ENCODE assay signal across 28 cellular contexts in the genomic region with DNA sequence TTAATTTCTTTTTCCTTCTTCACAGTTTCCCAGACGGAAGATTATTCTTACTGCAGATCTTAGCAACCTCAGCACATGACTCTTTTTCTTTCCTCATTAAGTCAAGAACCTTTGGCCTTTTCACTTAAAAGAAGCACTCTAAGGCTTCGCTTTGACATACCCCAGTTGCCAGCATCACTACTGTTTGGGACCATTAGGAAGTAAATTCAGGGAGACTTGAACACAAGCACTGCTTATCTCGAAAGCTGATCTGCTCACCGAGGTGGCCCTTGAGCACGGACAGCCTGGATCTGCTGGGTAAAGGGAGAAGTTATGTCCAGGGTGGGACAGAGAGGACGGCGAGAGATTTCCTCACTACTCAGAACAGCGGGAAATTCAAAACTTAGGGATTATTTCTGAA.
DNase-seq lines count a peak whose midpoint lies in the region; ATAC-seq and TF ChIP-seq lines count a peak whose summit lies in the region.
"Had no signal": no experiment of that assay in that cellular context is flagged by ENCODE, and none has a peak within 500 bp of the region (broad histone marks: within the 10 kb centered on the region; RNA-seq: fewer than 3 reads in every experiment).

No MANE protein-coding gene starts in this region.

- CTCF ChIA-PET in Caco-2 (lab: Charles Lee) = interaction anchor here (0.9 kb wide), 1 partner anchor 21 kb away, joined by 3 read pairs; no protein-coding TSS in a partner anchor

- H3K27me3 Mint-ChIP-seq in Caco-2 (ENCODE audit: insufficient read depth, unreplicated experiment) (no peaks in the 10 kb centered on the region), glutamatergic neuron (ENCODE audit: unreplicated experiment) (peaks cover 5% of the 10 kb centered on the region), nephron (ENCODE audit: low read depth) (no peaks in the 10 kb centered on the region)

- TF ChIP-seq CTCF in Caco-2 (IDR thresholded peaks at IDR 0.05; ENCODE audit: insufficient read depth in 1 of 2, low read depth in 1 of 2, low read length in 1 of 2, severe bottlenecking in 1 of 2, unreplicated experiment in 1 of 2) = no peak
- TF ChIP-seq CTCF in glutamatergic neuron (IDR thresholded peaks at IDR 0.05; ENCODE audit: partially characterized antibody, unreplicated experiment) = no peak
- TF ChIP-seq CTCF in nephron (IDR thresholded peaks at IDR 0.05; ENCODE audit: unreplicated experiment in 3 of 3) = no peak
- TF ChIP-seq CTCF in mucosa of descending colon (IDR thresholded peaks at IDR 0.05) = no peak

- H3K4me1 ChIP-seq in Caco-2 = peaks cover 31% of the 10 kb centered on the region
- H3K4me1 ChIP-seq in NT2/D1 (ENCODE audit: insufficient read depth, insufficient read length) = no peaks in the 10 kb centered on the region
- H3K4me1 ChIP-seq in HAP-1 = peaks cover 36% of the 10 kb centered on the region
- no peaks in the 10 kb centered on the region for H3K4me1 ChIP-seq in mucosa of descending colon (ENCODE audit: low read depth)
- H3K4me1 ChIP-seq: colonic mucosa had no signal

- H3K9me3 Mint-ChIP-seq in Caco-2 (ENCODE audit: unreplicated experiment) (no peaks in the 10 kb centered on the region), glutamatergic neuron (ENCODE audit: unreplicated experiment) (peaks cover 8% of the 10 kb centered on the region), nephron (no peaks in the 10 kb centered on the region)
- H3K9me3 Mint-ChIP-seq: activated naive CD4-positive, alpha-beta T cell treated with anti-CD3 and anti-CD28 coated beads for 36 hours; CD8-positive, alpha-beta T cell; T-helper 1 cell treated with Interleukin-12 subunit alpha and Interleukin-12 subunit beta and Interleukin-4 antibody, amounts not matched to agents 30 μg/mL and 1 μg/mL, for 36 hours had no signal

- H3K27me3 ChIP-seq in Caco-2 (replicated peaks; ENCODE audit: control insufficient read depth, insufficient read depth, low read length) (no peaks in the 10 kb centered on the region), NT2/D1 (ENCODE audit: insufficient read depth, insufficient read length) (no peaks in the 10 kb centered on the region), HAP-1 (ENCODE audit: low read depth) (no peaks in the 10 kb centered on the region)
- H3K27me3 ChIP-seq: adrenal gland, colonic mucosa, esophagus muscularis mucosa, transverse colon had no signal

- no peaks in the 10 kb centered on the region for H3K9me3 ChIP-seq in Caco-2
- H3K9me3 ChIP-seq in NT2/D1 (ENCODE audit: insufficient read depth, low read length) = no peaks in the 10 kb centered on the region
- H3K9me3 ChIP-seq in HAP-1 = no peaks in the 10 kb centered on the region
- H3K9me3 ChIP-seq in mucosa of descending colon = no peaks in the 10 kb centered on the region
- H3K9me3 ChIP-seq: adrenal gland, colonic mucosa, esophagus muscularis mucosa, lower lobe of right lung, SK-N-SH, transverse colon had no signal

- H3K4me3 ChIP-seq in Caco-2 (ENCODE audit: low read depth, low read length) (no peak overlapping the region), NT2/D1 (ENCODE audit: insufficient read length, low read depth) (no peak overlapping the region), HAP-1 (no peak overlapping the region), mucosa of descending colon (no peak overlapping the region)
- H3K4me3 ChIP-seq: adrenal gland, colonic mucosa, esophagus muscularis mucosa, lower lobe of right lung, skin epidermis, transverse colon had no signal

- no peaks in the 10 kb centered on the region for H3K36me3 ChIP-seq in Caco-2 (ENCODE audit: control insufficient read depth, insufficient read depth, low read length)
- H3K36me3 ChIP-seq in NT2/D1 (ENCODE audit: insufficient read depth, insufficient read length, low read length) = no peaks in the 10 kb centered on the region
- H3K36me3 ChIP-seq in HAP-1 (replicated peaks) = no peaks in the 10 kb centered on the region
- no peaks in the 10 kb centered on the region for H3K36me3 ChIP-seq in mucosa of descending colon (ENCODE audit: low read depth)
- H3K36me3 ChIP-seq: adrenal gland, colonic mucosa, esophagus muscularis mucosa, lower lobe of right lung, transverse colon had no signal

- TSS peak; percentile 80 for BruUV-seq in Caco-2 (replicated peaks; lab: Mats Ljungman, UMichigan)

- H3K4me3 Mint-ChIP-seq in Caco-2 (ENCODE audit: unreplicated experiment) = peak overlapping the region; percentile 43
- no peak overlapping the region for H3K4me3 Mint-ChIP-seq in glutamatergic neuron (ENCODE audit: unreplicated experiment)
- peak overlapping the region in 1 of 3 experiments; percentile 2 for H3K4me3 Mint-ChIP-seq in nephron
- H3K4me3 Mint-ChIP-seq: activated naive CD4-positive, alpha-beta T cell treated with anti-CD3 and anti-CD28 coated beads for 36 hours; CD8-positive, alpha-beta T cell; T-helper 1 cell treated with Interleukin-12 subunit alpha and Interleukin-12 subunit beta and Interleukin-4 antibody, amounts not matched to agents 30 μg/mL and 1 μg/mL, for 36 hours had no signal

- POLR2A ChIA-PET in Caco-2 (lab: Charles Lee) = no interaction called here

- H3K27ac Mint-ChIP-seq in Caco-2 (ENCODE audit: unreplicated experiment) (peak overlapping the region; percentile 73), glutamatergic neuron (ENCODE audit: unreplicated experiment) (peak overlapping the region; percentile 54), nephron (peak overlapping the region; percentile 78 to 91 (median 88))
- H3K27ac Mint-ChIP-seq: activated naive CD4-positive, alpha-beta T cell treated with anti-CD3 and anti-CD28 coated beads for 36 hours; CD8-positive, alpha-beta T cell; T-helper 1 cell treated with Interleukin-12 subunit alpha and Interleukin-12 subunit beta and Interleukin-4 antibody, amounts not matched to agents 30 μg/mL and 1 μg/mL, for 36 hours had no signal

- H3K36me3 Mint-ChIP-seq in Caco-2 (ENCODE audit: insufficient read depth, unreplicated experiment) = peaks cover 10% of the 10 kb centered on the region
- H3K36me3 Mint-ChIP-seq in glutamatergic neuron (ENCODE audit: unreplicated experiment) = no peaks in the 10 kb centered on the region
- H3K36me3 Mint-ChIP-seq in nephron (ENCODE audit: low read depth) = peaks cover 15% of the 10 kb centered on the region
- H3K36me3 Mint-ChIP-seq: CD8-positive, alpha-beta T cell had no signal

- H3K4me1 Mint-ChIP-seq in Caco-2 (ENCODE audit: low read depth, unreplicated experiment) = peaks cover 32% of the 10 kb centered on the region
- peaks cover 51% of the 10 kb centered on the region for H3K4me1 Mint-ChIP-seq in glutamatergic neuron (ENCODE audit: low read depth, unreplicated experiment)
- peaks cover 72% of the 10 kb centered on the region for H3K4me1 Mint-ChIP-seq in nephron

- DNase-seq in Caco-2 (no peak), NT2/D1 (ENCODE audit: low read depth, low spot score) (no peak), glutamatergic neuron (no peak), HAP-1 (ENCODE audit: low spot score in 2 of 2) (no peak), mucosa of descending colon (no peak), kidney tubule cell (ENCODE audit: low spot score) (no peak)
- no peak for DNase-seq in stimulated activated CD4-positive, alpha-beta T cell treated with anti-CD3 and anti-CD28 coated beads, Interleukin-2, amount 100 ng/mL, for 24 hours
- DNase-seq: activated CD4-positive, alpha-beta T cell treated with anti-CD3 and anti-CD28 coated beads, Interleukin-2, amount 50 U/mL, for 48 hours; activated naive CD4-positive, alpha-beta T cell treated with anti-CD3 and anti-CD28 coated beads for 36 hours; CD8-positive, alpha-beta T cell; colonic mucosa; DMS153; effector memory CD4-positive, alpha-beta T cell; hippocampal formation; lower lobe of right lung; MV-4-11; NCI-H1436 treated with DMSO at 0.1 percent for 48 hours; NCI-H446; occipital lobe; SK-N-SH; stimulated activated CD4-positive, alpha-beta T cell treated with anti-CD3 and anti-CD28 coated beads, Interleukin-1b, Interleukin-23, amount 100 ng/mL, for 48 hours; transverse colon had no signal

- ATAC-seq in mucosa of descending colon = no peak
- ATAC-seq: activated CD4-positive, CD25-positive, alpha-beta regulatory T cell treated with anti-CD3 and anti-CD28 coated beads, Interleukin-2, amount 50 U/mL, for 24 hours; CD8-positive, alpha-beta T cell had no signal

- H3K9ac ChIP-seq in NT2/D1 (ENCODE audit: insufficient read length, low read depth) = peak overlapping the region; percentile 1
- H3K9ac ChIP-seq: SK-N-SH had no signal

- intact Hi-C loops in Caco-2 (cut with micrococcal nuclease; ENCODE audit: unreplicated experiment) (loop anchor here (1.0 to 10.0 kb wide), 3 partner anchors 8 to 184 kb away; a partner anchor contains a TSS), mucosa of descending colon (cut with DNase I, micrococcal nuclease) (no loop called here)

- in situ Hi-C loops in HAP-1 (cut with MboI; ENCODE audit: low sequenced_read_pairs) = no loop called here
